18 cellular contexts compared by ENCODE assay signal in genomic region chr1:101993703-101994102, GRCh38. TPM values are rescaled to one million over a fixed set of nuclear protein-coding genes. Genes with fewer than 3 reads are reported as not detected.
DNase-seq lines count a peak whose midpoint lies in the region; ATAC-seq and TF ChIP-seq lines count a peak whose summit lies in the region.
"Had no signal": no experiment of that assay in that cellular context is flagged by ENCODE, and none has a peak within 500 bp of the region (broad histone marks: within the 10 kb centered on the region; RNA-seq: fewer than 3 reads in every experiment).

No MANE protein-coding gene starts in this region.

- H3K27me3 ChIP-seq in neural cell (ENCODE audit: insufficient read depth, low read depth, low read length) = peaks cover 11% of the 10 kb centered on the region
- peaks cover 14% of the 10 kb centered on the region for H3K27me3 ChIP-seq in mammary epithelial cell (ENCODE audit: insufficient read depth, low read length)
- H3K27me3 ChIP-seq in foreskin keratinocyte = peaks cover 4% of the 10 kb centered on the region
- H3K27me3 ChIP-seq: gastrocnemius medialis had no signal

- H3K9me2 ChIP-seq in neural cell (ENCODE audit: insufficient read depth, low read length) = no peaks in the 10 kb centered on the region

- TF ChIP-seq CTCF in neural cell (IDR thresholded peaks at IDR 0.05; ENCODE audit: poor library complexity, severe bottlenecking) (peak; percentile 63), mammary epithelial cell (conservative IDR thresholded peaks at IDR 0.05 in 1 of 2, IDR thresholded peaks at IDR 0.05 in 1 of 2; ENCODE audit: extremely low read depth in 1 of 2, insufficient read depth in 1 of 2, low read depth in 1 of 2, low read length in 2 of 2) (peak in 1 of 2 donors; percentile 46), foreskin keratinocyte (conservative IDR thresholded peaks at IDR 0.05) (no peak)

- no peaks in the 10 kb centered on the region for H3K79me2 ChIP-seq in neural cell (replicated peaks; ENCODE audit: insufficient read depth, low read length)
- H3K79me2 ChIP-seq in mammary epithelial cell (ENCODE audit: insufficient read depth, low read length) = no peaks in the 10 kb centered on the region

- H3K9me3 ChIP-seq in neural cell (ENCODE audit: low read length) (no peaks in the 10 kb centered on the region), mammary epithelial cell (replicated peaks; ENCODE audit: insufficient read depth, low read length) (no peaks in the 10 kb centered on the region)
- H3K9me3 ChIP-seq: gastrocnemius medialis had no signal

- 0% methylated on average over 3 of the region's 3 CpGs for WGBS in mammary epithelial cell (ENCODE audit: low coverage, missing lambda C conversion rate)

- in situ Hi-C loops in mammary epithelial cell (cut with MboI; ENCODE audit: low sequenced_read_pairs in 2 of 2) = loop anchor here in 1 of 2 donors (25.0 kb wide), 1 partner anchor 194 kb away; no protein-coding TSS in a partner anchor

- peak; percentile 73 for TF ChIP-seq RAD21 in neural cell (conservative IDR thresholded peaks at IDR 0.05)

- H3K9ac ChIP-seq in neural cell (ENCODE audit: low read length) = no peak overlapping the region
- H3K9ac ChIP-seq in mammary epithelial cell (ENCODE audit: insufficient read depth, low read length) = no peak overlapping the region

- no peak overlapping the region for H2AFZ ChIP-seq in neural cell (ENCODE audit: low read depth, low read length)
- no peak overlapping the region for H2AFZ ChIP-seq in mammary epithelial cell (ENCODE audit: low read depth, low read length)

- H4K20me1 ChIP-seq in neural cell (ENCODE audit: insufficient read depth) (no peaks in the 10 kb centered on the region), mammary epithelial cell (ENCODE audit: insufficient read depth, low read length) (no peaks in the 10 kb centered on the region)

- no peaks in the 10 kb centered on the region for H3F3A ChIP-seq in neural cell (ENCODE audit: insufficient read depth, low read length, poor library complexity, severe bottlenecking)

- intact Hi-C loops in mammary epithelial cell (cut with micrococcal nuclease) = loop anchor here (1.0 to 5.0 kb wide), 2 partner anchors 198 to 341 kb away; no protein-coding TSS in a partner anchor

- H3K4me1 ChIP-seq in mammary epithelial cell (ENCODE audit: insufficient read depth, low read length) (no peaks in the 10 kb centered on the region), foreskin keratinocyte (no peaks in the 10 kb centered on the region)
- H3K4me1 ChIP-seq: gastrocnemius medialis had no signal

- BruUV-seq in mammary epithelial cell (replicated peaks; lab: Mats Ljungman, UMichigan) = no TSS peak

- CTCF ChIA-PET in mammary epithelial cell (lab: Charles Lee; ENCODE audit: low non-redundant PET) = interaction anchor here (0.6 to 0.7 kb wide), 2 partner anchors 12 to 187 kb away, joined by 3 to 5 read pairs; no protein-coding TSS in a partner anchor

- TF ChIP-seq EP300 in neural cell (conservative IDR thresholded peaks at IDR 0.05; ENCODE audit: poor library complexity, severe bottlenecking) = no peak

- H3K4me3 ChIP-seq in neural cell (ENCODE audit: low read length) = no peak overlapping the region
- no peak overlapping the region for H3K4me3 ChIP-seq in mammary epithelial cell (replicated peaks in 1 of 3; ENCODE audit: insufficient read depth in 1 of 3, low read depth in 2 of 3, low read length in 3 of 3)
- H3K4me3 ChIP-seq: gastrocnemius medialis had no signal

- peak; percentile 24 for DNase-seq in NCI-H1105 treated with DMSO at 0.1 percent for 48 hours (lab: John Stamatoyannopoulos, UW)
- DNase-seq in NCI-H1105 (lab: John Stamatoyannopoulos, UW) = no peak
- DNase-seq in Kasumi-1 (lab: John Stamatoyannopoulos, UW) = peak; percentile 18 to 46
- DNase-seq in SHP77 (lab: John Stamatoyannopoulos, UW) = peak; percentile 15 to 32
- DNase-seq in foreskin melanocyte = no peak
- no peak for DNase-seq in mammary epithelial cell
- DNase-seq in foreskin keratinocyte = no peak
- DNase-seq: activated CD8-positive, alpha-beta T cell treated with anti-CD3 and anti-CD28 coated beads for 36 hours; activated naive CD4-positive, alpha-beta T cell; Calu3; effector CD4-positive, alpha-beta T cell; gastrocnemius medialis; HCEC 1CT; SIG-M5; stimulated activated CD4-positive, alpha-beta T cell treated with anti-CD3 and anti-CD28 coated beads, Interleukin-12 subunit alpha, Interleukin-12 subunit beta, amount 100 ng/mL, for 4 hours had no signal

- H3K27ac ChIP-seq in neural cell (ENCODE audit: low read length) (no peak overlapping the region), mammary epithelial cell (ENCODE audit: insufficient read depth, low read depth, low read length) (no peak overlapping the region), foreskin keratinocyte (no peak overlapping the region)
- H3K27ac ChIP-seq: gastrocnemius medialis, HL-60 had no signal

- dilution Hi-C loops in mammary epithelial cell (cut with HindIII; ENCODE audit: low sequenced_read_pairs) = no loop called here

- no peak for ATAC-seq in foreskin keratinocyte
- ATAC-seq: activated CD8-positive, alpha-beta T cell treated with anti-CD3 and anti-CD28 coated beads for 36 hours; gastrocnemius medialis had no signal

- H3K4me2 ChIP-seq in neural cell (ENCODE audit: low read length) (no peak overlapping the region), mammary epithelial cell (ENCODE audit: insufficient read depth, low read depth, low read length) (no peak overlapping the region)

- H3K36me3 ChIP-seq in neural cell (ENCODE audit: insufficient read depth, low read length) = no peaks in the 10 kb centered on the region
- no peaks in the 10 kb centered on the region for H3K36me3 ChIP-seq in mammary epithelial cell (ENCODE audit: insufficient read depth, low read length)
- H3K36me3 ChIP-seq: gastrocnemius medialis had no signal

TF ChIP-seq in neural cell, 6 proteins besides CTCF, POLR2A, EP300 and RAD21:
- TF ChIP-seq SMC3 (conservative IDR thresholded peaks at IDR 0.05; ENCODE audit: poor library complexity) (peak; percentile 71), EZH2 (IDR thresholded peaks at IDR 0.05; ENCODE audit: borderline replicate concordance, insufficient read depth, low read length, poor library complexity, severe bottlenecking) (no peak)
TF ChIP-seq in neural cell: peak in this region for 1.

RNA-seq across cellular contexts. Expression of gene OLFM3, which starts 3.0 kb away (rescaled TPM):
- polyA plus RNA-seq in neural cell = 7.9 and 8.9 TPM in 2 replicates
- polyA minus RNA-seq in neural cell = 12.8 and 13.6 TPM in 2 replicates
- not detected for total RNA-seq in mammary epithelial cell
- polyA plus RNA-seq in mammary epithelial cell = not detected
- polyA minus RNA-seq in mammary epithelial cell = not detected
- not detected in 2 replicates for total RNA-seq in foreskin keratinocyte
- not detected in 2 replicates for polyA plus RNA-seq in foreskin keratinocyte
- total RNA-seq: activated CD8-positive, alpha-beta T cell treated with anti-CD3 and anti-CD28 coated beads for 36 hours; Calu3; gastrocnemius medialis; omental fat pad had no signal

Comparison
In these comparisons a context has a peak if more than half of its experiments do, and no peak if none do; other contexts are left out.
1. DNase-seq: peak in NCI-H1105 treated with DMSO at 0.1 percent for 48 hours (single experiment), Kasumi-1 (2 of 2) and SHP77 (2 of 2); none in NCI-H1105 (single experiment), foreskin melanocyte (single experiment), mammary epithelial cell (single experiment) and foreskin keratinocyte (0 of 2).